In genomic region chr10:110556993-110557601, GRCh38 we compare ENCODE assay signal across 8 cellular contexts. TPM values are rescaled to one million over a fixed set of nuclear protein-coding genes. Genes with fewer than 3 reads are reported as not detected.
DNase-seq lines count a peak whose midpoint lies in the region; ATAC-seq and TF ChIP-seq lines count a peak whose summit lies in the region.

No MANE protein-coding gene starts in this region.

- 47% methylated on average over 9 of the region's 9 CpGs for WGBS in esophagus muscularis mucosa

- TF ChIP-seq CTCF in esophagus muscularis mucosa (IDR thresholded peaks at IDR 0.05) (peak; percentile 47 to 62 (median 58)), omental fat pad (IDR thresholded peaks at IDR 0.05) (no peak), uterus (IDR thresholded peaks at IDR 0.05) (peak in 3 of 4 experiments; percentile 47 to 48 (median 47))

- H3K9me3 ChIP-seq in HAP-1 (no peaks in the 10 kb centered on the region), esophagus muscularis mucosa (no peaks in the 10 kb centered on the region), uterus (no peaks in the 10 kb centered on the region)

- intact Hi-C loops in esophagus muscularis mucosa (cut with DNase I) = no loop called here
- intact Hi-C loops in uterus (cut with DNase I; ENCODE audit: low total_unique reads) = no loop called here

- TF ChIP-seq POLR2A in esophagus muscularis mucosa (IDR thresholded peaks at IDR 0.05; ENCODE audit: low read depth) (no peak), uterus (IDR thresholded peaks at IDR 0.05) (no peak)

- no peak for TF ChIP-seq EP300 in esophagus muscularis mucosa (IDR thresholded peaks at IDR 0.05)

- H3K27me3 ChIP-seq in HAP-1 (ENCODE audit: low read depth) = peaks cover 34% of the 10 kb centered on the region
- H3K27me3 ChIP-seq in esophagus muscularis mucosa = peaks cover 0 to 2% (median 0%) of the 10 kb centered on the region in 4 donors
- peaks cover 0 to 5% of the 10 kb centered on the region in 2 donors for H3K27me3 ChIP-seq in uterus

- DNase-seq in ELF-1 (ENCODE audit: low read depth, low spot score) (peak; percentile 55), HAP-1 (ENCODE audit: low spot score in 2 of 2) (peak; percentile 67 to 77), NCI-H82 treated with DMSO at 0.1 percent for 48 hours (lab: John Stamatoyannopoulos, UW; ENCODE audit: unreplicated experiment) (peak; percentile 38), esophagus muscularis mucosa (ENCODE audit: extremely low spot score) (no peak), omental fat pad (ENCODE audit: low spot score) (no peak), uterus (peak in 1 of 2 donors; percentile 31), NCI-H187 treated with DMSO at 0.1 percent for 48 hours (lab: John Stamatoyannopoulos, UW) (no peak)
- DNase-seq in activated CD8-positive, alpha-beta memory T cell treated with anti-CD3 and anti-CD28 coated beads, Interleukin-2, amount 50 U/mL, for 4 hours = peak; percentile 75

- H3K4me1 ChIP-seq in HAP-1 (no peaks in the 10 kb centered on the region; the same call in 1 of the 2 replicates), esophagus muscularis mucosa (no peaks in the 10 kb centered on the region), uterus (no peaks in the 10 kb centered on the region)

- no peak overlapping the region for H3K27ac ChIP-seq in esophagus muscularis mucosa (replicated peaks in 1 of 4)
- H3K27ac ChIP-seq in uterus = no peak overlapping the region

- no peak overlapping the region for H3K4me3 ChIP-seq in HAP-1
- no peak overlapping the region for H3K4me3 ChIP-seq in esophagus muscularis mucosa
- H3K4me3 ChIP-seq in uterus = no peak overlapping the region

- no peaks in the 10 kb centered on the region for H3K36me3 ChIP-seq in HAP-1 (replicated peaks)
- no peaks in the 10 kb centered on the region for H3K36me3 ChIP-seq in esophagus muscularis mucosa
- H3K36me3 ChIP-seq in uterus = no peaks in the 10 kb centered on the region

- ATAC-seq in omental fat pad (ENCODE audit: low FRiP score) = peak; percentile 59

- in situ Hi-C loops in HAP-1 (cut with MboI; ENCODE audit: low sequenced_read_pairs) = loop anchor here (25.0 kb wide), 1 partner anchor 420 kb away; no protein-coding TSS in a partner anchor

RNA-seq across cellular contexts. Expression of gene SMC3, which starts 10.4 kb away (rescaled TPM):
- 10 to 100 TPM; 27.7 to 50.2 (median 39.5) TPM for total RNA-seq in esophagus muscularis mucosa
- 10 to 100 TPM; 19.6 to 32.0 (median 25.2) TPM for total RNA-seq in omental fat pad
- 10 to 100 TPM; 12.4 to 45.3 (median 39.3) TPM for total RNA-seq in uterus

RNA-seq across cellular contexts. Expression of gene DUSP5, which starts 59.4 kb away (rescaled TPM):
- total RNA-seq in esophagus muscularis mucosa (10 to 100 TPM in 1 of 4 donors, 1 to 10 TPM in 3; 3.8 to 25.7 (median 4.6) TPM), omental fat pad (10 to 100 TPM in 3 of 4 donors, 1 to 10 TPM in 1; 9.2 to 71.4 (median 41.4) TPM), uterus (100 to 1,000 TPM in 1 of 4 donors, 10 to 100 TPM in 3; 10.4 to 112 (median 17.5) TPM)

Comparison
In these comparisons a context has a peak if more than half of its experiments do, and no peak if none do; other contexts are left out.
1. DNase-seq: peak in ELF-1 (single experiment), HAP-1 (2 of 2), NCI-H82 treated with DMSO at 0.1 percent for 48 hours (single experiment) and activated CD8-positive, alpha-beta memory T cell treated with anti-CD3 and anti-CD28 coated beads, Interleukin-2, amount 50 U/mL, for 4 hours (single experiment); none in esophagus muscularis mucosa (single experiment), omental fat pad (single experiment) and NCI-H187 treated with DMSO at 0.1 percent for 48 hours (single experiment).
2. CTCF ChIP-seq: peak in esophagus muscularis mucosa (3 of 3) and uterus (3 of 4); none in omental fat pad (0 of 3).